Comparison of ENCODE assay signal across 1 cellular context in genomic region chr12:56151672-56152131, GRCh38.
TF ChIP-seq lines count a peak whose summit lies in the region.

No MANE protein-coding gene starts in this region.

TF ChIP-seq in K562, 482 proteins besides CTCF, POLR2A, EP300 and RAD21 (continued from another document):
- TF ChIP-seq, protein P1, sequence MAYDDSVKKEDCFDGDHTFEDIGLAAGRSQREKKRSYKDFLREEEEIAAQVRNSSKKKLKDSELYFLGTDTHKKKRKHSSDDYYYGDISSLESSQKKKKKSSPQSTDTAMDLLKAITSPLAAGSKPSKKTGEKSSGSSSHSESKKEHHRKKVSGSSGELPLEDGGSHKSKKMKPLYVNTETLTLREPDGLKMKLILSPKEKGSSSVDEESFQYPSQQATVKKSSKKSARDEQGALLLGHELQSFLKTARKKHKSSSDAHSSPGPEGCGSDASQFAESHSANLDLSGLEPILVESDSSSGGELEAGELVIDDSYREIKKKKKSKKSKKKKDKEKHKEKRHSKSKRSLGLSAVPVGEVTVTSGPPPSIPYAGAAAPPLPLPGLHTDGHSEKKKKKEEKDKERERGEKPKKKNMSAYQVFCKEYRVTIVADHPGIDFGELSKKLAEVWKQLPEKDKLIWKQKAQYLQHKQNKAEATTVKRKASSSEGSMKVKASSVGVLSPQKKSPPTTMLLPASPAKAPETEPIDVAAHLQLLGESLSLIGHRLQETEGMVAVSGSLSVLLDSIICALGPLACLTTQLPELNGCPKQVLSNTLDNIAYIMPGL (CRISPR knock-in tag; IDR thresholded peaks at IDR 0.05): no peak
- TF ChIP-seq NFIC (IDR thresholded peaks at IDR 0.05) (0 out of 2 replicates have a peak, but pooled peaks have one; percentile 13), TBP (optimal IDR thresholded peaks at IDR 0.05; ENCODE audit: low read depth, low read length) (peak; percentile 72)
TF ChIP-seq in K562: peak in this region for 44.
